In genomic region chr12:3564411-3564810, GRCh38 we compare ENCODE assay signal across 19 cellular contexts.
"Had no signal": no experiment of that assay in that cellular context is flagged by ENCODE, and none has a peak within 500 bp of the region (broad histone marks: within the 10 kb centered on the region; RNA-seq: fewer than 3 reads in every experiment).

No MANE protein-coding gene starts in this region.

- H3K27ac ChIP-seq: SJSA1, SK-N-MC had no signal

- H3K4me3 ChIP-seq: MG63, SJSA1, SK-N-MC had no signal

- DNase-seq: KBM-7, MG63, NCI-H1092 treated with DMSO at 0.1 percent for 48 hours, NCI-H1436, NCI-H187, NCI-H2029, NCI-H2081 treated with DMSO at 0.1 percent for 48 hours, NCI-H2171, NCI-H226, NCI-H446, NCI-H510A, NCI-H524 treated with DMSO at 0.1 percent for 48 hours, NCI-H69, NCI-H774, Right ventricle myocardium superior, RPMI8226, SIG-M5 had no signal

- H3K36me3 ChIP-seq: MG63, SJSA1 had no signal

- H3K4me1 ChIP-seq: SJSA1 had no signal
